Comparison of ENCODE assay signal across 8 cellular contexts in the genomic region with DNA sequence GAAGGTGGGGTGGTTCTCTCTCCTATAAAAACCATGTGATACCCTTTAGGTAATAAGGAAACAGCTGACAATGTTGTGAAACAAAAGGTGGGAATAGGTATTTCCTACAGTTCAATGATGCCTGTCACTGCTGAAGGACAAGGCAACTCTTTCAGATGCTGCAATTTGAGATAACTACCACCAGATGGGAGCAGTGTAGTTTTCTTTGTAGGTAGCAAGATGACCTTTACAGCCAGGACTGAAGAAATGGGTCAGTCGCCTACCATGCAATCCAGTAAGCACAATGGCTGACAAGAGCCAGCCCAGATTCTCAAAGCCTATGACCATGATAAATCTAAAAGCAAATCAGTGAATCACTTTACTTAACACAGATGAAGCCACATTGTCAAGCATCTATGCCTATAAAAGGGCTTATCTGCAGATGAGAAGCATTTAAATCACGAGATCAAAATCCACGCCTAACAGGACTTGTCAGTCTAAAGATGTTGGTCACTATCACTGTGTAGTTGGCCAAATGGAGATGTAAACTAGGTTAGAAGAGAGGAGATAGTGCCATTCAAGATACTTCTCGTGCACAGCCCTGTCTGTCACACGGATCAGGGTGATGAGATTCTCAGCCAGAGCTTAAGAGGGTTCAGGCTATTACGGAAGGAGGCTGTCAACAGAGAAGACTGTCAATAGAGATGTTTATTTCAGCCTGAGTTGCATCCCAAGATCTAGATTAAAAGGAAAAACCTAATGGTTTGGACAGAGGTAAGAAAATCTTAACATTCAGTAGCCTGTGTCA.
DNase-seq lines count a peak whose midpoint lies in the region; ATAC-seq and TF ChIP-seq lines count a peak whose summit lies in the region.

No MANE protein-coding gene starts in this region.

- peak; percentile 73 for DNase-seq in G401 (ENCODE audit: low spot score)
- DNase-seq in H9, result peak; percentile 51
- peak; percentile 48 for DNase-seq in NCI-H226
- DNase-seq in activated naive CD8-positive, alpha-beta T cell treated with anti-CD3 and anti-CD28 coated beads for 36 hours, result no peak
- DNase-seq in right cardiac atrium, result no peak
- no peak for DNase-seq in stimulated activated effector memory CD8-positive, alpha-beta T cell treated with anti-CD3 and anti-CD28 coated beads, Interleukin-12 subunit alpha, Interleukin-12 subunit beta, amount 100 ng/mL, for 72 hours (ENCODE audit: low spot score in 2 of 2)
- no peak for DNase-seq in hepatic stellate cell (ENCODE audit: low spot score)

- H3K27ac Mint-ChIP-seq in H9, result peak overlapping the region in 2 of 3 experiments; percentile 23 to 24; a peak in 3 of 7 replicates
- peak overlapping the region; percentile 28 for H3K27ac Mint-ChIP-seq in activated naive CD8-positive, alpha-beta T cell treated with anti-CD3 and anti-CD28 coated beads for 36 hours
- H3K27ac Mint-ChIP-seq in stimulated activated effector memory CD8-positive, alpha-beta T cell treated with anti-CD3 and anti-CD28 coated beads, Interleukin-12 subunit alpha, Interleukin-12 subunit beta, amount 100 ng/mL, for 72 hours, result peak overlapping the region; percentile 16

- ATAC-seq in right cardiac atrium (peak; percentile 73 to 77), GM18519 (IDR thresholded peaks at IDR 0.05; ENCODE audit: low FRiP score, unreplicated experiment) (no peak)
- ATAC-seq in stimulated activated effector memory CD8-positive, alpha-beta T cell treated with anti-CD3 and anti-CD28 coated beads, Interleukin-12 subunit alpha, Interleukin-12 subunit beta, amount 100 ng/mL, for 72 hours, result peak; percentile 85

- no peak overlapping the region for H3K27ac ChIP-seq in H9 (ENCODE audit: insufficient read length, low read depth, low read length)
- no peak overlapping the region for H3K27ac ChIP-seq in right cardiac atrium (ENCODE audit: low read length)

- no peak overlapping the region for H3T11ph ChIP-seq in H9 (ENCODE audit: low read length)

- no peak overlapping the region for H2BK15ac ChIP-seq in H9 (ENCODE audit: low read depth, low read length)

- no peak overlapping the region for H3K56ac ChIP-seq in H9 (ENCODE audit: insufficient read length, low read depth, low read length)

- H2BK120ac ChIP-seq in H9 (ENCODE audit: low read depth, low read length, poor library complexity, severe bottlenecking), result no peak overlapping the region

- no peaks in the 10 kb centered on the region for H3K36me3 Mint-ChIP-seq in H9 (ENCODE audit: insufficient read depth in 1 of 3, low read depth in 3 of 3)
- peaks cover 9% of the 10 kb centered on the region for H3K36me3 Mint-ChIP-seq in activated naive CD8-positive, alpha-beta T cell treated with anti-CD3 and anti-CD28 coated beads for 36 hours
- H3K36me3 Mint-ChIP-seq in stimulated activated effector memory CD8-positive, alpha-beta T cell treated with anti-CD3 and anti-CD28 coated beads, Interleukin-12 subunit alpha, Interleukin-12 subunit beta, amount 100 ng/mL, for 72 hours, result peaks cover 30% of the 10 kb centered on the region

- H3K23ac ChIP-seq in H9 (ENCODE audit: insufficient read length, low read depth, low read length), result no peak overlapping the region

- H4K91ac ChIP-seq in H9 (ENCODE audit: insufficient read length, low read depth, low read length), result no peak overlapping the region

- no peak overlapping the region for H3K4me2 ChIP-seq in H9 (ENCODE audit: insufficient read depth, insufficient read length, low read length)

- intact Hi-C loops in right cardiac atrium (cut with DNase I), result loop anchor here (2.0 to 10.0 kb wide), 5 partner anchors 82 to 255 kb away; partner anchors contain the start of gene AAK1 (in 2 of the 4)

- H3K79me1 ChIP-seq in H9 (ENCODE audit: insufficient read depth, low read depth, low read length, poor library complexity, severe bottlenecking), result no peaks in the 10 kb centered on the region

- no CpG with 5 or more reads among the region's 6 CpGs for WGBS in H9 (ENCODE audit: extremely low coverage, insufficient read length, low lambda C conversion rate)
- whole genome bisulfite sequencing in right cardiac atrium, result 57% methylated on average over 6 of the region's 6 CpGs

- H3K4me1 ChIP-seq in H9 (ENCODE audit: insufficient read depth, low read length) (peaks cover 3% of the 10 kb centered on the region; the same call in 1 of the 2 replicates), right cardiac atrium (ENCODE audit: control insufficient read depth, insufficient read depth, low read length) (peaks cover 6% of the 10 kb centered on the region)

- H2BK12ac ChIP-seq in H9 (ENCODE audit: insufficient read length, low read depth, low read length), result no peak overlapping the region

- no peak overlapping the region for H2BK5ac ChIP-seq in H9 (ENCODE audit: insufficient read length, low read length)

- in situ Hi-C loops in G401 (cut with HindIII; ENCODE audit: low sequenced_read_pairs), result no loop called here

- no peak overlapping the region for H2BK20ac ChIP-seq in H9 (ENCODE audit: low read depth, low read length, poor library complexity, severe bottlenecking)

- H3K18ac ChIP-seq in H9 (ENCODE audit: insufficient read length, low read depth, low read length), result no peak overlapping the region

- H3K14ac ChIP-seq in H9 (ENCODE audit: insufficient read depth, low read length), result no peak overlapping the region

- no peak overlapping the region for H2AK5ac ChIP-seq in H9 (ENCODE audit: insufficient read length, low read length)

- no peaks in the 10 kb centered on the region; the same call in 1 of the 2 replicates for H3K79me2 ChIP-seq in H9 (ENCODE audit: insufficient read depth, low read length)

- no peak overlapping the region for H4K8ac ChIP-seq in H9 (replicated peaks; ENCODE audit: insufficient read length, low read depth, low read length)

- H4K5ac ChIP-seq in H9 (ENCODE audit: insufficient read length, low read depth, low read length), result no peak overlapping the region

- H3K9ac ChIP-seq in H9 (ENCODE audit: extremely low read depth, insufficient read length, low read length), result no peak overlapping the region

- H2AFZ ChIP-seq in H9 (ENCODE audit: low read length), result no peak overlapping the region

- no peaks in the 10 kb centered on the region for H3K23me2 ChIP-seq in H9 (ENCODE audit: insufficient read length, low read depth, low read length, poor library complexity, severe bottlenecking)

- TF ChIP-seq CTCF in H9 (conservative IDR thresholded peaks at IDR 0.05), result peak; percentile 84

- H3K4me1 Mint-ChIP-seq in H9, result peaks cover 11% of the 10 kb centered on the region in 2 experiments
- H3K4me1 Mint-ChIP-seq in activated naive CD8-positive, alpha-beta T cell treated with anti-CD3 and anti-CD28 coated beads for 36 hours, result peaks cover 68% of the 10 kb centered on the region
- H3K4me1 Mint-ChIP-seq in stimulated activated effector memory CD8-positive, alpha-beta T cell treated with anti-CD3 and anti-CD28 coated beads, Interleukin-12 subunit alpha, Interleukin-12 subunit beta, amount 100 ng/mL, for 72 hours, result peaks cover 76% of the 10 kb centered on the region

- H3K4me3 ChIP-seq in right cardiac atrium (ENCODE audit: low read length), result no peak overlapping the region

- H3K4me3 Mint-ChIP-seq in H9, result no peak overlapping the region
- no peak overlapping the region for H3K4me3 Mint-ChIP-seq in activated naive CD8-positive, alpha-beta T cell treated with anti-CD3 and anti-CD28 coated beads for 36 hours
- H3K4me3 Mint-ChIP-seq in stimulated activated effector memory CD8-positive, alpha-beta T cell treated with anti-CD3 and anti-CD28 coated beads, Interleukin-12 subunit alpha, Interleukin-12 subunit beta, amount 100 ng/mL, for 72 hours, result no peak overlapping the region

- H3K9me3 ChIP-seq in H9 (ENCODE audit: control insufficient read depth, low read depth, low read length) (no peaks in the 10 kb centered on the region), right cardiac atrium (ENCODE audit: control insufficient read depth, low read length) (no peaks in the 10 kb centered on the region)

- H3K27me3 ChIP-seq in H9 (ENCODE audit: insufficient read depth, low read length) (no peaks in the 10 kb centered on the region), right cardiac atrium (ENCODE audit: control insufficient read depth, insufficient read depth) (no peaks in the 10 kb centered on the region)

- no peaks in the 10 kb centered on the region for H3K9me3 Mint-ChIP-seq in H9
- no peaks in the 10 kb centered on the region for H3K9me3 Mint-ChIP-seq in activated naive CD8-positive, alpha-beta T cell treated with anti-CD3 and anti-CD28 coated beads for 36 hours
- H3K9me3 Mint-ChIP-seq in stimulated activated effector memory CD8-positive, alpha-beta T cell treated with anti-CD3 and anti-CD28 coated beads, Interleukin-12 subunit alpha, Interleukin-12 subunit beta, amount 100 ng/mL, for 72 hours, result no peaks in the 10 kb centered on the region

- no peak overlapping the region for H3K4ac ChIP-seq in H9 (ENCODE audit: low read depth, low read length)

- no peaks in the 10 kb centered on the region for H3K27me3 Mint-ChIP-seq in H9 (ENCODE audit: low read depth)
- H3K27me3 Mint-ChIP-seq in activated naive CD8-positive, alpha-beta T cell treated with anti-CD3 and anti-CD28 coated beads for 36 hours, result no peaks in the 10 kb centered on the region

- H4K20me1 ChIP-seq in H9 (ENCODE audit: control insufficient read depth, insufficient read depth, insufficient read length), result no peaks in the 10 kb centered on the region

Comparison
In these comparisons a context has a peak if more than half of its experiments do, and no peak if none do; other contexts are left out.
1. DNase-seq: peak in G401 (single experiment), H9 (single experiment) and NCI-H226 (single experiment); none in activated naive CD8-positive, alpha-beta T cell treated with anti-CD3 and anti-CD28 coated beads for 36 hours (single experiment), right cardiac atrium (0 of 3), stimulated activated effector memory CD8-positive, alpha-beta T cell treated with anti-CD3 and anti-CD28 coated beads, Interleukin-12 subunit alpha, Interleukin-12 subunit beta, amount 100 ng/mL, for 72 hours (0 of 2) and hepatic stellate cell (single experiment).
2. Peak in every context shown above with its lines, with median percentiles within 50 percentile points of each other: H3K27ac Mint-ChIP-seq.